25 cellular contexts compared by ENCODE assay signal in the genomic region with DNA sequence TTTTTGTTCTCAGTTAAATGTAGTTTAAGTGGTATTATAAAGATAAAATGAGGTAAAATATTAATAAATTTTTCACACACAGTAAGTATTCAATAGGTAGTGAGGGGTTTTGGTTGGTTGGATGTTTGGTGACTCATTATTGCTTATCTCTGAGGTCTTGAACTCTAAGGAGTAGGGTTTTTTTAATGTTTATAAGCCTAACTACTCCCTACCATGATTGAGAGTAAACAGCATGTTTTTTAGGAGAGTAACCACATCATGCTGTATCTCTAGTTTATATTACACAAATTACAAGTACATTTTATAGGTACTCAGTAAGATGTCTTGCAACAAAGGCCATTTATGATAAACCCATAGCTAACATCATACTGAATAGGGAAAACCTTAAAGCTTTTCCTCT.
A peak's percentile ranks its signal among the peaks of the same experiment; 100 is the strongest.
DNase-seq lines count a peak whose midpoint lies in the region; ATAC-seq, FAIRE-seq and TF ChIP-seq lines count a peak whose summit lies in the region.
"Had no signal": no experiment of that assay in that cellular context is flagged by ENCODE, and none has a peak within 500 bp of the region (broad histone marks: within the 10 kb centered on the region; RNA-seq: fewer than 3 reads in every experiment).

No MANE protein-coding gene starts in this region.

- dilution Hi-C loops in IMR-90 (cut with HindIII; ENCODE audit: low sequenced_read_pairs, unreplicated experiment), result no loop called here

- H3K9me3 Mint-ChIP-seq in progenitor cell of endocrine pancreas (ENCODE audit: low read depth), result peaks cover 21% of the 10 kb centered on the region

- H3K9me3 ChIP-seq in A549 (peaks cover 9% of the 10 kb centered on the region), IMR-90 (ENCODE audit: control insufficient read depth, insufficient read depth, low read length) (no peaks in the 10 kb centered on the region)
- H3K9me3 ChIP-seq: BE2C had no signal

- peaks cover 11% of the 10 kb centered on the region for H3K36me3 Mint-ChIP-seq in progenitor cell of endocrine pancreas (ENCODE audit: insufficient read depth)
- H3K36me3 Mint-ChIP-seq: CD4-positive, alpha-beta memory T cell had no signal

- H2BK5ac ChIP-seq in IMR-90 (ENCODE audit: low read depth, low read length, poor library complexity, severe bottlenecking), result no peak overlapping the region

- H3K4me1 ChIP-seq in A549 (peaks cover 16% of the 10 kb centered on the region; the same call in 2 of the 3 replicates), IMR-90 (ENCODE audit: control insufficient read depth, insufficient read depth, low read length) (no peaks in the 10 kb centered on the region)
- H3K4me1 ChIP-seq: BE2C; BLaER1 treated with 17β-estradiol and CSF1 and Interleukin-3, amounts not matched to agents 10 nM and 100 nM had no signal

- H2AFZ ChIP-seq in IMR-90 (replicated peaks; ENCODE audit: low read length, poor library complexity), result no peak overlapping the region
- H2AFZ ChIP-seq: GM23248 had no signal

- H3K27ac ChIP-seq in A549 (no peak overlapping the region), IMR-90 (ENCODE audit: insufficient read depth, low read length) (no peak overlapping the region)
- H3K27ac ChIP-seq: 22Rv1; BLaER1 treated with 17β-estradiol and CSF1 and Interleukin-3, amounts not matched to agents 10 nM and 100 nM; GM23248 had no signal

- no peak overlapping the region for H3K4me3 ChIP-seq in A549
- no peak overlapping the region for H3K4me3 ChIP-seq in IMR-90 (ENCODE audit: insufficient read depth, low read depth, low read length)
- no peak overlapping the region for H3K4me3 ChIP-seq in fibroblast of villous mesenchyme (ENCODE audit: low read depth, low read length)
- H3K4me3 ChIP-seq: BLaER1 treated with 17β-estradiol and CSF1 and Interleukin-3, amounts not matched to agents 10 nM and 100 nM; GM23248 had no signal

- no peak overlapping the region for H3K56ac ChIP-seq in IMR-90 (ENCODE audit: extremely low read depth, insufficient read depth, low read length)

- H3K27me3 ChIP-seq in IMR-90 (ENCODE audit: control insufficient read depth, insufficient read depth, low read length), result no peaks in the 10 kb centered on the region
- H3K27me3 ChIP-seq: BE2C; BLaER1 treated with 17β-estradiol and CSF1 and Interleukin-3, amounts not matched to agents 10 nM and 100 nM had no signal

- FAIRE-seq in A549 (lab: Jason Lieb, UNC), result no peak
- peak; percentile 77 for FAIRE-seq in RCC 7860 (lab: Jason Lieb, UNC)
- FAIRE-seq: A204.1, GM12891, H1 had no signal

- no peak for TF ChIP-seq EP300 in A549 (IDR thresholded peaks at IDR 0.05)

- H4K91ac ChIP-seq in IMR-90 (ENCODE audit: insufficient read depth, low read depth, low read length), result no peak overlapping the region

- H4K5ac ChIP-seq in IMR-90 (ENCODE audit: low read depth, low read length), result no peak overlapping the region

- ATAC-seq in A549, result no peak
- ATAC-seq in IMR-90 (ENCODE audit: low read depth), result peak; percentile 69
- no peak for ATAC-seq in GM19324 (IDR thresholded peaks at IDR 0.05; ENCODE audit: low FRiP score, unreplicated experiment)
- ATAC-seq: HCT116 had no signal

- H3K4me2 ChIP-seq in A549, result 0 out of 3 replicates have a peak overlapping the region, but pooled peaks have one; percentile 1
- H3K4me2 ChIP-seq in IMR-90 (ENCODE audit: low read depth, low read length), result no peak overlapping the region
- H3K4me2 ChIP-seq: BLaER1 treated with 17β-estradiol and CSF1 and Interleukin-3, amounts not matched to agents 10 nM and 100 nM had no signal

- H3K79me1 ChIP-seq in IMR-90 (ENCODE audit: low read depth in 1 of 2, low read length in 2 of 2), result no peaks in the 10 kb centered on the region

- no peak overlapping the region for H4K8ac ChIP-seq in IMR-90 (ENCODE audit: low read depth in 2 of 2, low read length in 2 of 2)

- no peak overlapping the region for H3K4me3 Mint-ChIP-seq in progenitor cell of endocrine pancreas (ENCODE audit: low read depth)
- H3K4me3 Mint-ChIP-seq: CD4-positive, alpha-beta memory T cell; H9 had no signal

- TF ChIP-seq CTCF in A549 (IDR thresholded peaks at IDR 0.05) (no peak), IMR-90 (conservative IDR thresholded peaks at IDR 0.05; ENCODE audit: low read depth, low read length) (no peak), fibroblast of villous mesenchyme (IDR thresholded peaks at IDR 0.05; ENCODE audit: insufficient read depth, low read depth, low read length) (no peak), progenitor cell of endocrine pancreas (IDR thresholded peaks at IDR 0.05; ENCODE audit: unreplicated experiment) (no peak)

- CTCF ChIA-PET in A549 (lab: Yijun Ruan, JAX) (no interaction called here), IMR-90 (lab: Yijun Ruan, JAX) (no interaction called here)

- no peak for TF ChIP-seq POLR2A in A549 (IDR thresholded peaks at IDR 0.05; ENCODE audit: low read length)
- no peak for TF ChIP-seq POLR2A in IMR-90 (IDR thresholded peaks at IDR 0.05; ENCODE audit: low read depth, low read length)

- intact Hi-C loops in IMR-90 (cut with micrococcal nuclease), result no loop called here

- H3K9me1 ChIP-seq in IMR-90 (ENCODE audit: insufficient read depth, low read length), result no peaks in the 10 kb centered on the region

- H2BK120ac ChIP-seq in IMR-90 (ENCODE audit: low read depth, low read length), result no peak overlapping the region

- no peak overlapping the region for H2BK15ac ChIP-seq in IMR-90 (ENCODE audit: low read depth, low read length)

- H3K18ac ChIP-seq in IMR-90 (ENCODE audit: low read depth, low read length), result no peak overlapping the region

- no peak overlapping the region for H3K14ac ChIP-seq in IMR-90 (replicated peaks; ENCODE audit: low read depth, low read length)

- H3K4ac ChIP-seq in IMR-90 (ENCODE audit: low read depth, low read length), result no peak overlapping the region

- no peaks in the 10 kb centered on the region for H3K36me3 ChIP-seq in IMR-90 (ENCODE audit: control insufficient read depth, insufficient read depth, low read length)
- H3K36me3 ChIP-seq: BE2C; BLaER1 treated with 17β-estradiol and CSF1 and Interleukin-3, amounts not matched to agents 10 nM and 100 nM had no signal

- H3K23ac ChIP-seq in IMR-90 (ENCODE audit: low read depth, low read length), result no peak overlapping the region

- DNase-seq in A549 (ENCODE audit: low read depth in 1 of 2, low spot score in 1 of 2) (peak in 1 of 2 experiments; percentile 4), IMR-90 (peak; percentile 32), RCC 7860 (ENCODE audit: low spot score) (peak; percentile 3), fibroblast of villous mesenchyme (ENCODE audit: low read depth) (peak; percentile 51), activated T-cell treated with anti-CD3 and anti-CD28 coated beads for 4 hours (no peak), progenitor cell of endocrine pancreas (ENCODE audit: low spot score, unreplicated experiment) (no peak), NCI-H1694 treated with DMSO at 0.1 percent for 48 hours (lab: John Stamatoyannopoulos, UW) (no peak)
- DNase-seq: ACHN; AML-193; BE2C; Calu3; CD4-positive, alpha-beta memory T cell; COR-L47; DMS53; DMS79 treated with DMSO at 0.1 percent for 48 hours; GF-D8; GM23248; H9 had no signal

- no peak overlapping the region for H3K9ac ChIP-seq in IMR-90 (ENCODE audit: low read depth, low read length)
- H3K9ac ChIP-seq: BLaER1 treated with 17β-estradiol and CSF1 and Interleukin-3, amounts not matched to agents 10 nM and 100 nM; GM23248 had no signal

- no peak overlapping the region for H2BK20ac ChIP-seq in IMR-90 (ENCODE audit: low read depth, low read length)

- POLR2A ChIA-PET in A549 (lab: Yijun Ruan, JAX) (no interaction called here), IMR-90 (lab: Charles Lee; ENCODE audit: unreplicated experiment) (no interaction called here)

- H3K4me1 Mint-ChIP-seq in progenitor cell of endocrine pancreas (ENCODE audit: low read depth), result peaks cover 5% of the 10 kb centered on the region
- H3K4me1 Mint-ChIP-seq: CD4-positive, alpha-beta memory T cell; H9 had no signal

- H3K27ac Mint-ChIP-seq in progenitor cell of endocrine pancreas, result no peak overlapping the region
- H3K27ac Mint-ChIP-seq: CD4-positive, alpha-beta memory T cell had no signal

- no peaks in the 10 kb centered on the region for H3K27me3 Mint-ChIP-seq in progenitor cell of endocrine pancreas
- H3K27me3 Mint-ChIP-seq: CD4-positive, alpha-beta memory T cell had no signal

- H2AK9ac ChIP-seq in IMR-90 (replicated peaks; ENCODE audit: low read depth, low read length, poor library complexity), result no peak overlapping the region

- BruUV-seq in IMR-90 (replicated peaks; lab: Mats Ljungman, UMichigan), result no TSS peak

- H2AK5ac ChIP-seq in IMR-90 (ENCODE audit: low read depth, low read length), result no peak overlapping the region

- TF ChIP-seq RAD21 in A549 (conservative IDR thresholded peaks at IDR 0.05 in 1 of 2, IDR thresholded peaks at IDR 0.05 in 1 of 2), result no peak
- no peak for TF ChIP-seq RAD21 in IMR-90 (IDR thresholded peaks at IDR 0.05; ENCODE audit: low read length)

- H4K20me1 ChIP-seq in IMR-90 (ENCODE audit: insufficient read depth, low read length), result no peaks in the 10 kb centered on the region
- H4K20me1 ChIP-seq: BLaER1 treated with 17β-estradiol and CSF1 and Interleukin-3, amounts not matched to agents 10 nM and 100 nM had no signal

- in situ Hi-C loops in IMR-90 (cut with MboI; ENCODE audit: low sequenced_read_pairs), result no loop called here

TF ChIP-seq in A549, 52 proteins besides CTCF, POLR2A, EP300 and RAD21:
- TF ChIP-seq MAZ (IDR thresholded peaks at IDR 0.05; ENCODE audit: borderline replicate concordance, low read depth, low read length), result no peak
- no peak for TF ChIP-seq PHF8 (IDR thresholded peaks at IDR 0.05; ENCODE audit: borderline replicate concordance, low read depth)
- TF ChIP-seq SMC3 (IDR thresholded peaks at IDR 0.05), result no peak
- no peak for TF ChIP-seq RARB (CRISPR knock-in tag; IDR thresholded peaks at IDR 0.05)
- TF ChIP-seq, protein P1, sequence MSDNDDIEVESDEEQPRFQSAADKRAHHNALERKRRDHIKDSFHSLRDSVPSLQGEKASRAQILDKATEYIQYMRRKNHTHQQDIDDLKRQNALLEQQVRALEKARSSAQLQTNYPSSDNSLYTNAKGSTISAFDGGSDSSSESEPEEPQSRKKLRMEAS (IDR thresholded peaks at IDR 0.05), result no peak
- TF ChIP-seq EHMT2 (IDR thresholded peaks at IDR 0.05; ENCODE audit: low read depth), result no peak

TF ChIP-seq in IMR-90, 13 proteins besides CTCF, POLR2A, EP300 and RAD21 (continues in another document):
- TF ChIP-seq CHD1 (IDR thresholded peaks at IDR 0.05; ENCODE audit: low read depth, low read length) (no peak), MXI1 (IDR thresholded peaks at IDR 0.05; ENCODE audit: borderline replicate concordance, low read depth, low read length) (no peak), FOS (IDR thresholded peaks at IDR 0.05; ENCODE audit: low read depth, low read length) (no peak)
- TF ChIP-seq, protein P2, sequence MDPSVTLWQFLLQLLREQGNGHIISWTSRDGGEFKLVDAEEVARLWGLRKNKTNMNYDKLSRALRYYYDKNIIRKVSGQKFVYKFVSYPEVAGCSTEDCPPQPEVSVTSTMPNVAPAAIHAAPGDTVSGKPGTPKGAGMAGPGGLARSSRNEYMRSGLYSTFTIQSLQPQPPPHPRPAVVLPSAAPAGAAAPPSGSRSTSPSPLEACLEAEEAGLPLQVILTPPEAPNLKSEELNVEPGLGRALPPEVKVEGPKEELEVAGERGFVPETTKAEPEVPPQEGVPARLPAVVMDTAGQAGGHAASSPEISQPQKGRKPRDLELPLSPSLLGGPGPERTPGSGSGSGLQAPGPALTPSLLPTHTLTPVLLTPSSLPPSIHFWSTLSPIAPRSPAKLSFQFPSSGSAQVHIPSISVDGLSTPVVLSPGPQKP (IDR thresholded peaks at IDR 0.05; ENCODE audit: borderline replicate concordance, low read depth, low read length), result no peak

Comparison
In these comparisons a context has a peak if more than half of its experiments do, and no peak if none do; other contexts are left out.
1. DNase-seq: peak in IMR-90 (single experiment), RCC 7860 (single experiment) and fibroblast of villous mesenchyme (single experiment); none in activated T-cell treated with anti-CD3 and anti-CD28 coated beads for 4 hours (single experiment), progenitor cell of endocrine pancreas (single experiment) and NCI-H1694 treated with DMSO at 0.1 percent for 48 hours (single experiment).